In genomic region chr6:111861321-111861938, GRCh38 we compare ENCODE assay signal across 12 cellular contexts. TPM values are rescaled to one million over a fixed set of nuclear protein-coding genes. Genes with fewer than 3 reads are reported as not detected.
A peak's percentile ranks its signal among the peaks of the same experiment; 100 is the strongest.
DNase-seq lines count a peak whose midpoint lies in the region; ATAC-seq and TF ChIP-seq lines count a peak whose summit lies in the region.
"Had no signal": no experiment of that assay in that cellular context is flagged by ENCODE, and none has a peak within 500 bp of the region (broad histone marks: within the 10 kb centered on the region; RNA-seq: fewer than 3 reads in every experiment).

No MANE protein-coding gene starts in this region.

- DNase-seq in activated T-cell treated with anti-CD3 and anti-CD28 coated beads, Interleukin-2, amount 50 U/mL, for 24 hours, result no peak
- no peak for DNase-seq in activated T-cell treated with anti-CD3 and anti-CD28 coated beads, Interleukin-2, amount 50 U/mL, for 1 hour
- DNase-seq in NCI-H187 treated with DMSO at 0.1 percent for 48 hours (lab: John Stamatoyannopoulos, UW) (peak; percentile 85), GM13977 (ENCODE audit: low spot score) (no peak), progenitor cell of endocrine pancreas (ENCODE audit: low spot score, unreplicated experiment) (no peak), anterior cingulate cortex (lab: John Stamatoyannopoulos, UW) (no peak)
- no peak for DNase-seq in stimulated activated naive CD8-positive, alpha-beta T cell treated with anti-CD3 and anti-CD28 coated beads, Interleukin-15, Interleukin-2, amounts not matched to agents 100 U/mL and 50 U/mL, for 24 hours
- DNase-seq: stimulated activated CD4-positive, alpha-beta T cell treated with anti-CD3 and anti-CD28 coated beads, Interleukin-1b, Interleukin-23, amount 100 ng/mL, for 48 hours had no signal

- H3K27me3 Mint-ChIP-seq in activated T-cell treated with anti-CD3 and anti-CD28 coated beads, Interleukin-2, amount 50 U/mL, for 24 hours, result no peaks in the 10 kb centered on the region
- no peaks in the 10 kb centered on the region for H3K27me3 Mint-ChIP-seq in activated T-helper 17 cell treated with anti-CD3 and anti-CD28 coated beads, Interleukin-2, amount 50 U/mL, for 72 hours
- no peaks in the 10 kb centered on the region for H3K27me3 Mint-ChIP-seq in progenitor cell of endocrine pancreas
- H3K27me3 Mint-ChIP-seq: dendritic cell treated with granulocyte-macrophage colony-stimulating factor and Interleukin-4, amounts not matched to agents 40 ng/mL and 50 ng/mL, for 4 days had no signal

- peaks cover 99% of the 10 kb centered on the region for H3K4me1 Mint-ChIP-seq in activated T-cell treated with anti-CD3 and anti-CD28 coated beads, Interleukin-2, amount 50 U/mL, for 24 hours (ENCODE audit: low read depth)
- H3K4me1 Mint-ChIP-seq in activated T-helper 17 cell treated with anti-CD3 and anti-CD28 coated beads, Interleukin-2, amount 50 U/mL, for 72 hours, result peaks cover 89% of the 10 kb centered on the region
- peaks cover 62% of the 10 kb centered on the region for H3K4me1 Mint-ChIP-seq in progenitor cell of endocrine pancreas (ENCODE audit: low read depth)

- H3K4me3 Mint-ChIP-seq in activated T-cell treated with anti-CD3 and anti-CD28 coated beads, Interleukin-2, amount 50 U/mL, for 24 hours, result peak overlapping the region; percentile 51
- peak overlapping the region; percentile 82 for H3K4me3 Mint-ChIP-seq in activated T-helper 17 cell treated with anti-CD3 and anti-CD28 coated beads, Interleukin-2, amount 50 U/mL, for 72 hours
- H3K4me3 Mint-ChIP-seq in progenitor cell of endocrine pancreas (ENCODE audit: low read depth), result no peak overlapping the region
- H3K4me3 Mint-ChIP-seq: dendritic cell treated with granulocyte-macrophage colony-stimulating factor and Interleukin-4, amounts not matched to agents 40 ng/mL and 50 ng/mL, for 4 days; T-helper 2 cell treated with Interferon-gamma antibody and Interleukin-4, amounts not matched to agents 5 μg/mL and 100 μg/mL, for 36 hours had no signal

- peak; percentile 54 for ATAC-seq in activated T-helper 17 cell treated with anti-CD3 and anti-CD28 coated beads, Interleukin-2, amount 50 U/mL, for 72 hours (replicated peaks)
- peak; percentile 16 for ATAC-seq in stimulated activated naive CD8-positive, alpha-beta T cell treated with anti-CD3 and anti-CD28 coated beads, Interleukin-15, Interleukin-2, amounts not matched to agents 100 U/mL and 50 U/mL, for 24 hours
- ATAC-seq: Panc1 had no signal

- TF ChIP-seq CTCF in GM13977 (IDR thresholded peaks at IDR 0.05; ENCODE audit: extremely low read depth, insufficient read depth, missing control alignments) (no peak), progenitor cell of endocrine pancreas (IDR thresholded peaks at IDR 0.05; ENCODE audit: unreplicated experiment) (no peak)

- no peaks in the 10 kb centered on the region for H3K9me3 Mint-ChIP-seq in activated T-cell treated with anti-CD3 and anti-CD28 coated beads, Interleukin-2, amount 50 U/mL, for 24 hours
- H3K9me3 Mint-ChIP-seq in activated T-helper 17 cell treated with anti-CD3 and anti-CD28 coated beads, Interleukin-2, amount 50 U/mL, for 72 hours, result no peaks in the 10 kb centered on the region
- H3K9me3 Mint-ChIP-seq in progenitor cell of endocrine pancreas (ENCODE audit: low read depth), result no peaks in the 10 kb centered on the region
- H3K9me3 Mint-ChIP-seq: dendritic cell treated with granulocyte-macrophage colony-stimulating factor and Interleukin-4, amounts not matched to agents 40 ng/mL and 50 ng/mL, for 4 days; T-helper 2 cell treated with Interferon-gamma antibody and Interleukin-4, amounts not matched to agents 5 μg/mL and 100 μg/mL, for 36 hours had no signal

- H3K36me3 Mint-ChIP-seq in activated T-cell treated with anti-CD3 and anti-CD28 coated beads, Interleukin-2, amount 50 U/mL, for 24 hours (ENCODE audit: low read depth), result peaks cover 86% of the 10 kb centered on the region
- peaks cover 93% of the 10 kb centered on the region for H3K36me3 Mint-ChIP-seq in activated T-helper 17 cell treated with anti-CD3 and anti-CD28 coated beads, Interleukin-2, amount 50 U/mL, for 72 hours (ENCODE audit: low read depth)
- H3K36me3 Mint-ChIP-seq in progenitor cell of endocrine pancreas (ENCODE audit: insufficient read depth), result peaks cover 4% of the 10 kb centered on the region

- in situ Hi-C loops in GM13977 (cut with MboI; ENCODE audit: low pct_unique_long_range_greater_than_20kb, low sequenced_read_pairs, unreplicated experiment), result no loop called here

- peak overlapping the region; percentile 98 for H3K27ac Mint-ChIP-seq in activated T-cell treated with anti-CD3 and anti-CD28 coated beads, Interleukin-2, amount 50 U/mL, for 24 hours
- peak overlapping the region; percentile 95 for H3K27ac Mint-ChIP-seq in activated T-helper 17 cell treated with anti-CD3 and anti-CD28 coated beads, Interleukin-2, amount 50 U/mL, for 72 hours
- H3K27ac Mint-ChIP-seq in progenitor cell of endocrine pancreas, result no peak overlapping the region
- H3K27ac Mint-ChIP-seq: dendritic cell treated with granulocyte-macrophage colony-stimulating factor and Interleukin-4, amounts not matched to agents 40 ng/mL and 50 ng/mL, for 4 days; T-helper 2 cell treated with Interferon-gamma antibody and Interleukin-4, amounts not matched to agents 5 μg/mL and 100 μg/mL, for 36 hours had no signal

RNA-seq across cellular contexts. Expression of gene FYN, which starts 11.8 kb away (rescaled TPM):
- total RNA-seq in activated T-helper 17 cell treated with anti-CD3 and anti-CD28 coated beads, Interleukin-2, amount 50 U/mL, for 72 hours, result 100 to 1,000 TPM; 139 to 326 TPM
- 159 and 169 TPM in 2 replicates for total RNA-seq in progenitor cell of endocrine pancreas
